Comparison of ENCODE assay signal across 1 cellular context in the genomic region with DNA sequence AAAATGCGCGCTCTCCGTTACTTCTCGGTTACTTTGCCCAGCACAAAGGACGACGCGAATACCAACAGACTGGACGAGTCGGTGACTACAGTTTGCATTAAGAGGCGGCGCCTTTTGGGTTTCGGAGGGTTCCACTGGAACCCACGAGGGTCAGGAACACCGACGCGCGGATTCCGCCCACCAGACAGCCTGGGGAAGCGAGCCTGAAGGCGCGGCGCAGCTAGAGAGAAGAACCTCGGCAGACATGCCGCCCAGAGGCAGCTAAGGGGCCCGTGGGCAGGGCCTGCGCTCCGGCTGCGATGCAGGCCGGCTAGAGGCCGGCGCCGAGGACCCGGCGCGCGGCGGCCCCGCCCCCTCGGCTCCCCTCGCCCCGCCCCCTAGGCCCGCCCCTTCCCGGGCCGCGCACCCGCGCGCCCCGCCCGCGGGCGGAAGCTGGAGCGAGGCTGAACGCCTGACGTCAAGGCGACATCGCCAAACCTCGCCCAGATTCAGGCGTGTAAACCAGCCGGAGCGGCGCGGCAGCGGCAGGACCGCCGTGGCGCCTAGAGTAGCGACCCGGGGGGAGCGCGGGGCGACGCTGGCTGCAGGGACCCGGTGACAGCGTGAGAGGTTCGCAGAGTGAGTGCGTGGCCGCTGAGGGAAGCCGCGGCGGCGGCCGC.
TF ChIP-seq lines count a peak whose summit lies in the region.

A gene (plus strand): TSS at position 465 of the 659 bp plus-strand sequence. CDS start 37,826 bp downstream, outside the sequence.

TF ChIP-seq in SK-N-SH, 30 proteins besides CTCF, POLR2A, EP300 and RAD21 (continued from another document):
- TF ChIP-seq, protein P1, sequence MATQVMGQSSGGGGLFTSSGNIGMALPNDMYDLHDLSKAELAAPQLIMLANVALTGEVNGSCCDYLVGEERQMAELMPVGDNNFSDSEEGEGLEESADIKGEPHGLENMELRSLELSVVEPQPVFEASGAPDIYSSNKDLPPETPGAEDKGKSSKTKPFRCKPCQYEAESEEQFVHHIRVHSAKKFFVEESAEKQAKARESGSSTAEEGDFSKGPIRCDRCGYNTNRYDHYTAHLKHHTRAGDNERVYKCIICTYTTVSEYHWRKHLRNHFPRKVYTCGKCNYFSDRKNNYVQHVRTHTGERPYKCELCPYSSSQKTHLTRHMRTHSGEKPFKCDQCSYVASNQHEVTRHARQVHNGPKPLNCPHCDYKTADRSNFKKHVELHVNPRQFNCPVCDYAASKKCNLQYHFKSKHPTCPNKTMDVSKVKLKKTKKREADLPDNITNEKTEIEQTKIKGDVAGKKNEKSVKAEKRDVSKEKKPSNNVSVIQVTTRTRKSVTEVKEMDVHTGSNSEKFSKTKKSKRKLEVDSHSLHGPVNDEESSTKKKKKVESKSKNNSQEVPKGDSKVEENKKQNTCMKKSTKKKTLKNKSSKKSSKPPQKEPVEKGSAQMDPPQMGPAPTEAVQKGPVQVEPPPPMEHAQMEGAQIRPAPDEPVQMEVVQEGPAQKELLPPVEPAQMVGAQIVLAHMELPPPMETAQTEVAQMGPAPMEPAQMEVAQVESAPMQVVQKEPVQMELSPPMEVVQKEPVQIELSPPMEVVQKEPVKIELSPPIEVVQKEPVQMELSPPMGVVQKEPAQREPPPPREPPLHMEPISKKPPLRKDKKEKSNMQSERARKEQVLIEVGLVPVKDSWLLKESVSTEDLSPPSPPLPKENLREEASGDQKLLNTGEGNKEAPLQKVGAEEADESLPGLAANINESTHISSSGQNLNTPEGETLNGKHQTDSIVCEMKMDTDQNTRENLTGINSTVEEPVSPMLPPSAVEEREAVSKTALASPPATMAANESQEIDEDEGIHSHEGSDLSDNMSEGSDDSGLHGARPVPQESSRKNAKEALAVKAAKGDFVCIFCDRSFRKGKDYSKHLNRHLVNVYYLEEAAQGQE (IDR thresholded peaks at IDR 0.05; ENCODE audit: low read depth, low read length) = no peak
- TF ChIP-seq, protein P2, sequence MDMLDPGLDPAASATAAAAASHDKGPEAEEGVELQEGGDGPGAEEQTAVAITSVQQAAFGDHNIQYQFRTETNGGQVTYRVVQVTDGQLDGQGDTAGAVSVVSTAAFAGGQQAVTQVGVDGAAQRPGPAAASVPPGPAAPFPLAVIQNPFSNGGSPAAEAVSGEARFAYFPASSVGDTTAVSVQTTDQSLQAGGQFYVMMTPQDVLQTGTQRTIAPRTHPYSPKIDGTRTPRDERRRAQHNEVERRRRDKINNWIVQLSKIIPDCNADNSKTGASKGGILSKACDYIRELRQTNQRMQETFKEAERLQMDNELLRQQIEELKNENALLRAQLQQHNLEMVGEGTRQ (IDR thresholded peaks at IDR 0.05; ENCODE audit: borderline replicate concordance, low read depth, low read length) = no peak
- no peak for TF ChIP-seq ELF1 (IDR thresholded peaks at IDR 0.05)
- TF ChIP-seq RXRA (IDR thresholded peaks at IDR 0.05; ENCODE audit: borderline replicate concordance, low read depth) = no peak
- TF ChIP-seq, protein P3, sequence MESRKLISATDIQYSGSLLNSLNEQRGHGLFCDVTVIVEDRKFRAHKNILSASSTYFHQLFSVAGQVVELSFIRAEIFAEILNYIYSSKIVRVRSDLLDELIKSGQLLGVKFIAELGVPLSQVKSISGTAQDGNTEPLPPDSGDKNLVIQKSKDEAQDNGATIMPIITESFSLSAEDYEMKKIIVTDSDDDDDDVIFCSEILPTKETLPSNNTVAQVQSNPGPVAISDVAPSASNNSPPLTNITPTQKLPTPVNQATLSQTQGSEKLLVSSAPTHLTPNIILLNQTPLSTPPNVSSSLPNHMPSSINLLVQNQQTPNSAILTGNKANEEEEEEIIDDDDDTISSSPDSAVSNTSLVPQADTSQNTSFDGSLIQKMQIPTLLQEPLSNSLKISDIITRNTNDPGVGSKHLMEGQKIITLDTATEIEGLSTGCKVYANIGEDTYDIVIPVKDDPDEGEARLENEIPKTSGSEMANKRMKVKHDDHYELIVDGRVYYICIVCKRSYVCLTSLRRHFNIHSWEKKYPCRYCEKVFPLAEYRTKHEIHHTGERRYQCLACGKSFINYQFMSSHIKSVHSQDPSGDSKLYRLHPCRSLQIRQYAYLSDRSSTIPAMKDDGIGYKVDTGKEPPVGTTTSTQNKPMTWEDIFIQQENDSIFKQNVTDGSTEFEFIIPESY (IDR thresholded peaks at IDR 0.05; ENCODE audit: borderline replicate concordance, low read depth) = no peak
- no peak for TF ChIP-seq GATA2 (CRISPR knock-in tag; IDR thresholded peaks at IDR 0.05)
- no peak for TF ChIP-seq RFX5 (IDR thresholded peaks at IDR 0.05; ENCODE audit: low read length)
